ENCODE assay signal across 10 cellular contexts in the genomic region with DNA sequence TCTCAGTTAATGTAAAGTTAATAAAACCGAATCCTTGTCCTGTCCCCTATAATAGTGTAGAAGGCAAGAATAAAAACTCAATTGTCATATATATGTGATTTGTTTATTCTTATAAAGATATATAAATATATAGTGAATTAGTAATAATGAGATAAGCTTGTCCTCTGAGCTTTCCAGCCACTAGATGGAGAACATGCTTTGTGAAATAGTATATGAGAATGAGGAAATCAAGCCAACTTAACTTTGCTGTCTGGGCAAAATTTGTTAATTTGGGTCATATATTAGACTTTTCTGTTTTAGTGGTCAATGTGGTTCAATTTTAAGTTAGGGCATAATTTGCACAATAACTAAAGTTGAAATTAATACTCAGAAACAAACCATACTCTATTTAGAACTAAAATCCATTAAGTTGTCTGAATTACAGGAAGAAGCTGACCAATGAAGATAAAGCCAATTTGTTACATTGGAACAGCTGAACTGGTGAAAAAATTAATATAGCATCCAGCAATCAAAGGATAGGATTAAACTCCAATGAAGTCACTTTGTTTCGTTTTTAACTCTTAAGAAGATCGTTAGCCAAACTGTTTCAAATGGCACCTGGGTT.
A peak's percentile ranks its signal among the peaks of the same experiment; 100 is the strongest.
DNase-seq lines count a peak whose midpoint lies in the region; ATAC-seq and TF ChIP-seq lines count a peak whose summit lies in the region.
"Had no signal": no experiment of that assay in that cellular context is flagged by ENCODE, and none has a peak within 500 bp of the region (broad histone marks: within the 10 kb centered on the region; RNA-seq: fewer than 3 reads in every experiment).

No MANE protein-coding gene starts in this region.

- no peaks in the 10 kb centered on the region for H3K4me1 ChIP-seq in DND-41 (ENCODE audit: insufficient read depth, low read length)
- no peaks in the 10 kb centered on the region for H3K4me1 ChIP-seq in body of pancreas
- no peaks in the 10 kb centered on the region for H3K4me1 ChIP-seq in stomach

- no peaks in the 10 kb centered on the region for H3K79me2 ChIP-seq in DND-41 (ENCODE audit: insufficient read depth, low read length)

- TF ChIP-seq POLR2A in body of pancreas (IDR thresholded peaks at IDR 0.05) (no peak), stomach (IDR thresholded peaks at IDR 0.05) (no peak)

- H3K4me2 ChIP-seq in DND-41 (ENCODE audit: insufficient read depth, low read length): no peak overlapping the region

- H3K36me3 ChIP-seq in DND-41 (ENCODE audit: insufficient read depth, low read length) (no peaks in the 10 kb centered on the region), body of pancreas (replicated peaks in 1 of 2; ENCODE audit: insufficient read depth in 1 of 2, low read depth in 2 of 2) (no peaks in the 10 kb centered on the region), stomach (no peaks in the 10 kb centered on the region)

- no peak overlapping the region for H3K9ac ChIP-seq in DND-41 (ENCODE audit: low read depth, low read length)

- no peak overlapping the region for H2AFZ ChIP-seq in DND-41 (ENCODE audit: low read depth, low read length)

- TF ChIP-seq CTCF in DND-41 (IDR thresholded peaks at IDR 0.05; ENCODE audit: borderline replicate concordance, extremely low read depth, low read length, poor library complexity, severe bottlenecking) (peak; percentile 6), body of pancreas (IDR thresholded peaks at IDR 0.05) (peak in 5 of 7 experiments; percentile 20 to 35 (median 23)), stomach (IDR thresholded peaks at IDR 0.05) (no peak)

- DNase-seq in DND-41 (no peak), NCI-H1105 treated with DMSO at 0.1 percent for 48 hours (lab: John Stamatoyannopoulos, UW) (peak; percentile 65), body of pancreas (no peak), myocyte (ENCODE audit: low read depth) (peak; percentile 57), stomach (no peak), NCI-H1436 (lab: John Stamatoyannopoulos, UW) (no peak), NCI-H526 treated with DMSO at 0.1 percent for 48 hours (lab: John Stamatoyannopoulos, UW) (no peak)
- DNase-seq: activated T-cell treated with anti-CD3 and anti-CD28 coated beads, Interleukin-2, amount 50 U/mL, for 4 hours; stimulated activated naive CD8-positive, alpha-beta T cell treated with anti-CD3 and anti-CD28 coated beads, Interleukin-15, Interleukin-2, amounts not matched to agents 100 U/mL and 50 U/mL, for 24 hours had no signal

- no peak overlapping the region for H3K27ac ChIP-seq in DND-41 (ENCODE audit: low read length)
- H3K27ac ChIP-seq in body of pancreas: no peak overlapping the region
- H3K27ac ChIP-seq in stomach: no peak overlapping the region

- H3K4me3 ChIP-seq in DND-41 (ENCODE audit: low read depth in 1 of 2, low read length in 2 of 2) (no peak overlapping the region), body of pancreas (no peak overlapping the region), stomach (no peak overlapping the region)

- intact Hi-C loops in body of pancreas (cut with DNase I) (loop anchor here (10.0 kb wide), 3 partner anchors 452 to 1412 kb away; no protein-coding TSS in a partner anchor), stomach (cut with DNase I; ENCODE audit: low total_unique reads) (loop anchor here (5.0 to 10.0 kb wide), 2 partner anchors 1175 to 1412 kb away; no protein-coding TSS in a partner anchor)

- WGBS in body of pancreas, 2 donors: 42 to 45% methylated on average over 3 of the region's 3 CpGs
- 50 to 66% (median 60%) methylated on average over 3 of the region's 3 CpGs for WGBS in stomach, 5 donors

- H4K20me1 ChIP-seq in DND-41 (ENCODE audit: insufficient read depth, low read length): no peaks in the 10 kb centered on the region

- no peaks in the 10 kb centered on the region for H3K9me3 ChIP-seq in DND-41 (ENCODE audit: insufficient read depth, low read length, severe bottlenecking)
- H3K9me3 ChIP-seq in body of pancreas: no peaks in the 10 kb centered on the region
- no peaks in the 10 kb centered on the region for H3K9me3 ChIP-seq in stomach

- no peak for ATAC-seq in DND-41 (ENCODE audit: insufficient read depth, low read depth)
- ATAC-seq in body of pancreas: no peak
- ATAC-seq in GM19351 (IDR thresholded peaks at IDR 0.05; ENCODE audit: unreplicated experiment): no peak
- ATAC-seq: activated T-cell treated with anti-CD3 and anti-CD28 coated beads, Interleukin-2, amount 50 U/mL, for 4 hours; stimulated activated naive CD8-positive, alpha-beta T cell treated with anti-CD3 and anti-CD28 coated beads, Interleukin-15, Interleukin-2, amounts not matched to agents 100 U/mL and 50 U/mL, for 24 hours had no signal

- H3K27me3 ChIP-seq in DND-41 (ENCODE audit: insufficient read depth, low read length, poor library complexity): no peaks in the 10 kb centered on the region
- H3K27me3 ChIP-seq in body of pancreas: no peaks in the 10 kb centered on the region
- no peaks in the 10 kb centered on the region for H3K27me3 ChIP-seq in stomach

- no peak for TF ChIP-seq EP300 in stomach (IDR thresholded peaks at IDR 0.05)

Comparison
In these comparisons a context has a peak if more than half of its experiments do, and no peak if none do; other contexts are left out.
1. DNase-seq: peak in NCI-H1105 treated with DMSO at 0.1 percent for 48 hours (single experiment) and myocyte (single experiment); none in DND-41 (single experiment), body of pancreas (0 of 4), stomach (single experiment), NCI-H1436 (single experiment) and NCI-H526 treated with DMSO at 0.1 percent for 48 hours (single experiment).
2. CTCF ChIP-seq: peak in DND-41 (single experiment) and body of pancreas (5 of 7); none in stomach (0 of 7).